Comparison of ENCODE assay signal across 20 cellular contexts in the genomic region with DNA sequence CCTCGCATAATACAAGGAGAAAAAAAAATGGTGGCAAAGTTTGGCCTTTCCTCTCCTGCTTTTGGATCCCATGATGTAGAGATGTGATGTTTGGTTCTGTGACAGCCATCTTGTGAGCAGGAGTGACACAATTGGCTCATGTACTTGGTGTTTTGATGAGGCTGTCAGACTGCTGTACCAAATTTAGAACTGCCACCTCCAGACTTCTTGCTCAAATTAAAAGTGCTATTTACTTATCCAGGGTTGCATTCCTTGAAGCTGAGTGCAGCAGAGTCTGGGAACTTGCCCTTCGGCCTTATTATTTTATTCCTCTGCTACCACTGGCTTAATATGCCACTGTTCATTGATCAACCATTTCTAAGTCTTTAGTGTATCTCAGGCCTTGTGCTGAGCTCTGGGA. TPM values are rescaled to one million over a fixed set of nuclear protein-coding genes. Genes with fewer than 3 reads are reported as not detected.
DNase-seq lines count a peak whose midpoint lies in the region; FAIRE-seq and TF ChIP-seq lines count a peak whose summit lies in the region.
"Had no signal": no experiment of that assay in that cellular context is flagged by ENCODE, and none has a peak within 500 bp of the region (broad histone marks: within the 10 kb centered on the region; RNA-seq: fewer than 3 reads in every experiment).

No MANE protein-coding gene starts in this region.

- H4K20me1 ChIP-seq in fibroblast of lung (ENCODE audit: control insufficient read depth, extremely low read depth, insufficient read depth, low read length): no peaks in the 10 kb centered on the region

- no peak overlapping the region for H2BK5ac ChIP-seq in mesenchymal stem cell (ENCODE audit: low read depth, low read length, poor library complexity, severe bottlenecking)

- no peaks in the 10 kb centered on the region for H3K36me3 ChIP-seq in fibroblast of lung (ENCODE audit: control insufficient read depth, insufficient read depth, low read length)
- H3K36me3 ChIP-seq in mesenchymal stem cell (ENCODE audit: control insufficient read depth in 1 of 2, insufficient read depth in 2 of 2, low read depth in 1 of 2, low read length in 2 of 2): no peaks in the 10 kb centered on the region

- 92% methylated on average over 2 of the region's 2 CpGs for WGBS in mesenchymal stem cell

- H2BK15ac ChIP-seq in mesenchymal stem cell (ENCODE audit: low read depth, poor library complexity, severe bottlenecking): no peak overlapping the region

- H3K9ac ChIP-seq in fibroblast of lung (ENCODE audit: insufficient read depth, low read length) (no peak overlapping the region), mesenchymal stem cell (ENCODE audit: low read length) (no peak overlapping the region)
- H3K9ac ChIP-seq: KMS-11 had no signal

- H2AFZ ChIP-seq in fibroblast of lung (ENCODE audit: low read length) (no peak overlapping the region), mesenchymal stem cell (ENCODE audit: low read depth, low read length) (no peak overlapping the region)

- intact Hi-C loops in activated CD4-positive, alpha-beta T cell treated with anti-CD3 and anti-CD28 coated beads, Interleukin-2, amount 10 ng/mL, durations not matched to agents 24 days and 14 days (cut with micrococcal nuclease): loop anchor here (10.0 kb wide), 1 partner anchor 344 kb away; no protein-coding TSS in a partner anchor

- H2AK5ac ChIP-seq in mesenchymal stem cell (ENCODE audit: low read length, severe bottlenecking): no peak overlapping the region

- H4K91ac ChIP-seq in mesenchymal stem cell (ENCODE audit: low read length): no peak overlapping the region

- no peaks in the 10 kb centered on the region for H3K79me1 ChIP-seq in mesenchymal stem cell (replicated peaks; ENCODE audit: low read length, poor library complexity, severe bottlenecking)

- no peak for DNase-seq in HTR-8/SVneo (ENCODE audit: insufficient read length, low spot score)
- peak; percentile 8 to 20 for DNase-seq in fibroblast of lung (ENCODE audit: low read depth in 2 of 2)
- peak; percentile 87 for DNase-seq in renal cortical epithelial cell (ENCODE audit: low read depth)
- no peak for DNase-seq in activated CD4-positive, alpha-beta T cell treated with anti-CD3 and anti-CD28 coated beads, Interleukin-2, amount 10 ng/mL, durations not matched to agents 24 days and 14 days
- DNase-seq in mesenchymal stem cell: no peak
- DNase-seq in superior temporal gyrus (ENCODE audit: extremely low spot score): no peak
- DNase-seq in hepatic stellate cell (ENCODE audit: low spot score): no peak
- DNase-seq: CD4-positive, alpha-beta memory T cell; NCI-H1092; NCI-H146; NCI-H2081; NCI-H748 treated with DMSO at 0.1 percent for 48 hours; OCI-M1; SHP77 treated with DMSO at 0.1 percent for 48 hours had no signal

- H3K79me2 ChIP-seq in fibroblast of lung (ENCODE audit: control insufficient read depth, insufficient read depth, low read length): no peaks in the 10 kb centered on the region

- no peak overlapping the region for H2BK12ac ChIP-seq in mesenchymal stem cell (ENCODE audit: low read length in 2 of 2)

- no peak overlapping the region for H3K23ac ChIP-seq in mesenchymal stem cell (ENCODE audit: low read length in 2 of 2)

- H3K4me3 ChIP-seq in fibroblast of lung (replicated peaks in 1 of 4; ENCODE audit: control extremely low read depth in 1 of 4, insufficient read depth in 1 of 4, low read depth in 3 of 4, low read length in 4 of 4): no peak overlapping the region
- no peak overlapping the region for H3K4me3 ChIP-seq in mesenchymal stem cell (ENCODE audit: insufficient read depth in 1 of 2, low read depth in 1 of 2, low read length in 2 of 2)

- no peak overlapping the region for H3K4ac ChIP-seq in mesenchymal stem cell (ENCODE audit: low read depth in 1 of 2, low read length in 2 of 2)

- H3K4me2 ChIP-seq in fibroblast of lung (ENCODE audit: extremely low read depth, insufficient read depth, low read length) (no peak overlapping the region), mesenchymal stem cell (ENCODE audit: low read length, poor library complexity, severe bottlenecking) (no peak overlapping the region)
- H3K4me2 ChIP-seq: KMS-11 had no signal

- H3K4me3 Mint-ChIP-seq in activated CD4-positive, alpha-beta T cell treated with anti-CD3 and anti-CD28 coated beads, Interleukin-2, amount 10 ng/mL, durations not matched to agents 24 days and 14 days: no peak overlapping the region
- H3K4me3 Mint-ChIP-seq: CD4-positive, alpha-beta memory T cell had no signal

- no peak overlapping the region for H2BK120ac ChIP-seq in mesenchymal stem cell (ENCODE audit: low read depth, low read length)

- H3K18ac ChIP-seq in mesenchymal stem cell (ENCODE audit: low read depth in 1 of 2, low read length in 2 of 2): no peak overlapping the region

- peak; percentile 79 for FAIRE-seq in HTR-8/SVneo (lab: Jason Lieb, UNC)
- FAIRE-seq: H1 had no signal

- H3K36me3 Mint-ChIP-seq in activated CD4-positive, alpha-beta T cell treated with anti-CD3 and anti-CD28 coated beads, Interleukin-2, amount 10 ng/mL, durations not matched to agents 24 days and 14 days (ENCODE audit: low read depth): peaks cover 1% of the 10 kb centered on the region
- H3K36me3 Mint-ChIP-seq: CD4-positive, alpha-beta memory T cell had no signal

- peaks cover 2% of the 10 kb centered on the region for H3K27me3 Mint-ChIP-seq in activated CD4-positive, alpha-beta T cell treated with anti-CD3 and anti-CD28 coated beads, Interleukin-2, amount 10 ng/mL, durations not matched to agents 24 days and 14 days

- TF ChIP-seq CTCF in fibroblast of lung (conservative IDR thresholded peaks at IDR 0.05 in 1 of 2, IDR thresholded peaks at IDR 0.05 in 1 of 2; ENCODE audit: low read depth in 1 of 2, low read length in 2 of 2): no peak

- H3K27ac ChIP-seq in fibroblast of lung (ENCODE audit: insufficient read depth, low read length) (no peak overlapping the region), mesenchymal stem cell (ENCODE audit: low read length, poor library complexity, severe bottlenecking) (no peak overlapping the region)
- H3K27ac ChIP-seq: KMS-11 had no signal

- H4K8ac ChIP-seq in mesenchymal stem cell (ENCODE audit: low read length): no peak overlapping the region

- peaks cover 11% of the 10 kb centered on the region for H3K9me3 Mint-ChIP-seq in activated CD4-positive, alpha-beta T cell treated with anti-CD3 and anti-CD28 coated beads, Interleukin-2, amount 10 ng/mL, durations not matched to agents 24 days and 14 days

- H3K27me3 ChIP-seq in fibroblast of lung (ENCODE audit: control insufficient read depth, insufficient read depth, low read length): no peaks in the 10 kb centered on the region
- H3K27me3 ChIP-seq in mesenchymal stem cell (ENCODE audit: control insufficient read depth in 1 of 2, insufficient read depth in 1 of 2, low read length in 2 of 2): peaks cover 0 to 8% of the 10 kb centered on the region in 2 experiments

- H3K4me1 ChIP-seq in fibroblast of lung (ENCODE audit: control insufficient read depth, extremely low read depth, insufficient read depth, low read length) (peaks cover 2% of the 10 kb centered on the region), mesenchymal stem cell (ENCODE audit: control insufficient read depth, insufficient read depth, low read depth, low read length) (no peaks in the 10 kb centered on the region)

- no peak overlapping the region for H3K14ac ChIP-seq in mesenchymal stem cell (ENCODE audit: low read length in 2 of 2)

- peaks cover 16% of the 10 kb centered on the region for H3K4me1 Mint-ChIP-seq in activated CD4-positive, alpha-beta T cell treated with anti-CD3 and anti-CD28 coated beads, Interleukin-2, amount 10 ng/mL, durations not matched to agents 24 days and 14 days

- H3K27ac Mint-ChIP-seq in activated CD4-positive, alpha-beta T cell treated with anti-CD3 and anti-CD28 coated beads, Interleukin-2, amount 10 ng/mL, durations not matched to agents 24 days and 14 days: no peak overlapping the region
- H3K27ac Mint-ChIP-seq: CD4-positive, alpha-beta memory T cell had no signal

- H3K9me3 ChIP-seq in fibroblast of lung (ENCODE audit: control insufficient read depth, insufficient read depth, low read depth, low read length): no peaks in the 10 kb centered on the region
- H3K9me3 ChIP-seq in mesenchymal stem cell (ENCODE audit: control insufficient read depth, low read length): no peaks in the 10 kb centered on the region

RNA-seq across cellular contexts. Expression of a gene that starts 21.9 kb away (rescaled TPM):
- total RNA-seq in fibroblast of lung (under 0.01 and 0.17 TPM in 2 replicates), renal cortical epithelial cell (0.10 and 0.17 TPM in 2 replicates)
- polyA plus RNA-seq in fibroblast of lung: not detected in 2 replicates
- 0.06 TPM in 1 of 2 replicates, not detected in the other for polyA plus RNA-seq in fibroblast of lung (2012)
- 0.39 TPM in 1 of 2 replicates, not detected in the other for polyA minus RNA-seq in fibroblast of lung (ENCODE audit: low replicate concordance)
- not detected in 2 replicates for total RNA-seq in activated CD4-positive, alpha-beta T cell treated with anti-CD3 and anti-CD28 coated beads, Interleukin-2, amount 10 ng/mL, durations not matched to agents 24 days and 14 days
- polyA plus RNA-seq in mesenchymal stem cell (2013, experiment 1 of 2): not detected
- polyA plus RNA-seq in mesenchymal stem cell (2013, experiment 2 of 2): not detected
- total RNA-seq: MCF 10A, NCI-H460, RPMI7951 had no signal
- polyA plus RNA-seq: BJ had no signal

Comparison
In these comparisons a context has a peak if more than half of its experiments do, and no peak if none do; other contexts are left out.
1. DNase-seq: peak in fibroblast of lung (2 of 2) and renal cortical epithelial cell (single experiment); none in HTR-8/SVneo (single experiment), activated CD4-positive, alpha-beta T cell treated with anti-CD3 and anti-CD28 coated beads, Interleukin-2, amount 10 ng/mL, durations not matched to agents 24 days and 14 days (single experiment), mesenchymal stem cell (single experiment), superior temporal gyrus (single experiment) and hepatic stellate cell (single experiment).